In genomic region chr4:7890635-7891393, GRCh38 we compare ENCODE assay signal across 9 cellular contexts. TPM values are rescaled to one million over a fixed set of nuclear protein-coding genes. Genes with fewer than 3 reads are reported as not detected.
DNase-seq lines count a peak whose midpoint lies in the region; FAIRE-seq and TF ChIP-seq lines count a peak whose summit lies in the region.
"Had no signal": no experiment of that assay in that cellular context is flagged by ENCODE, and none has a peak within 500 bp of the region (broad histone marks: within the 10 kb centered on the region; RNA-seq: fewer than 3 reads in every experiment).

No MANE protein-coding gene starts in this region.

- TF ChIP-seq POLR2A in GM12892 (IDR thresholded peaks at IDR 0.05; ENCODE audit: low read depth, low read length) = no peak

- peak overlapping the region; percentile 8 for H3K27ac Mint-ChIP-seq in progenitor cell of endocrine pancreas
- H3K27ac Mint-ChIP-seq in activated naive CD4-positive, alpha-beta T cell treated with anti-CD3 and anti-CD28 coated beads for 36 hours = no peak overlapping the region

- in situ Hi-C loops in G401 (cut with HindIII; ENCODE audit: low sequenced_read_pairs) = no loop called here

- DNase-seq in G401 (ENCODE audit: low spot score) (peak; percentile 52), NCI-H526 (lab: John Stamatoyannopoulos, UW) (peak; percentile 73 to 75), epithelial cell of esophagus (ENCODE audit: low read depth) (peak; percentile 83), progenitor cell of endocrine pancreas (ENCODE audit: low spot score, unreplicated experiment) (no peak), DMS79 (lab: John Stamatoyannopoulos, UW) (no peak), GM12892 (ENCODE audit: insufficient read length) (no peak), nucleus accumbens (lab: John Stamatoyannopoulos, UW) (no peak)
- DNase-seq in activated naive CD4-positive, alpha-beta T cell treated with anti-CD3 and anti-CD28 coated beads for 36 hours = no peak

- H3K36me3 Mint-ChIP-seq in progenitor cell of endocrine pancreas (ENCODE audit: insufficient read depth) = peaks cover 8% of the 10 kb centered on the region
- peaks cover 7% of the 10 kb centered on the region for H3K36me3 Mint-ChIP-seq in activated naive CD4-positive, alpha-beta T cell treated with anti-CD3 and anti-CD28 coated beads for 36 hours (ENCODE audit: low read depth)

- peaks cover 11% of the 10 kb centered on the region for H3K9me3 Mint-ChIP-seq in progenitor cell of endocrine pancreas (ENCODE audit: low read depth)
- H3K9me3 Mint-ChIP-seq in activated naive CD4-positive, alpha-beta T cell treated with anti-CD3 and anti-CD28 coated beads for 36 hours = peaks cover 8% of the 10 kb centered on the region

- intact Hi-C loops in activated naive CD4-positive, alpha-beta T cell treated with anti-CD3 and anti-CD28 coated beads for 36 hours (cut with micrococcal nuclease) = no loop called here

- H3K27me3 Mint-ChIP-seq in progenitor cell of endocrine pancreas = no peaks in the 10 kb centered on the region
- no peaks in the 10 kb centered on the region for H3K27me3 Mint-ChIP-seq in activated naive CD4-positive, alpha-beta T cell treated with anti-CD3 and anti-CD28 coated beads for 36 hours (ENCODE audit: low read depth)

- H3K4me3 ChIP-seq in epithelial cell of esophagus (ENCODE audit: low read length) = no peak overlapping the region
- H3K4me3 ChIP-seq: coronary artery had no signal

- no peak overlapping the region for H3K4me3 Mint-ChIP-seq in progenitor cell of endocrine pancreas (ENCODE audit: low read depth)
- no peak overlapping the region for H3K4me3 Mint-ChIP-seq in activated naive CD4-positive, alpha-beta T cell treated with anti-CD3 and anti-CD28 coated beads for 36 hours

- TF ChIP-seq CTCF in epithelial cell of esophagus (IDR thresholded peaks at IDR 0.05; ENCODE audit: insufficient read depth, low read depth, low read length, missing control alignments) (no peak), progenitor cell of endocrine pancreas (IDR thresholded peaks at IDR 0.05; ENCODE audit: unreplicated experiment) (no peak)

- FAIRE-seq in GM12892 (lab: Jason Lieb, UNC) = no peak

- CTCF ChIA-PET in activated naive CD4-positive, alpha-beta T cell treated with anti-CD3 and anti-CD28 coated beads for 36 hours (lab: Charles Lee) = interaction anchor here (0.6 kb wide), 1 partner anchor 1910 kb away, joined by 3 read pairs; no protein-coding TSS in a partner anchor

- peaks cover 15% of the 10 kb centered on the region for H3K4me1 Mint-ChIP-seq in progenitor cell of endocrine pancreas (ENCODE audit: low read depth)
- H3K4me1 Mint-ChIP-seq in activated naive CD4-positive, alpha-beta T cell treated with anti-CD3 and anti-CD28 coated beads for 36 hours (ENCODE audit: low read depth) = peaks cover 30% of the 10 kb centered on the region

RNA-seq across cellular contexts. Expression of gene AFAP1, which starts 48.8 kb away (rescaled TPM):
- total RNA-seq in G401 (2014; rRNA removed; shearing (Covaris generic)) = 3.9 and 6.0 TPM in 2 replicates
- 31.9 and 32.9 TPM in 2 replicates for total RNA-seq in progenitor cell of endocrine pancreas
- 0.28 TPM for polyA plus RNA-seq in GM12892 (2012; ENCODE audit: missing spikeins)
- 10 to 100 TPM; 26.7 to 28.8 TPM for total RNA-seq in activated naive CD4-positive, alpha-beta T cell treated with anti-CD3 and anti-CD28 coated beads for 36 hours

Comparison
In these comparisons a context has a peak if more than half of its experiments do, and no peak if none do; other contexts are left out.
1. DNase-seq: peak in G401 (single experiment), NCI-H526 (2 of 2) and epithelial cell of esophagus (single experiment); none in progenitor cell of endocrine pancreas (single experiment), DMS79 (single experiment), GM12892 (single experiment), nucleus accumbens (0 of 56) and activated naive CD4-positive, alpha-beta T cell treated with anti-CD3 and anti-CD28 coated beads for 36 hours (single experiment).